ENCODE assay signal across 7 cellular contexts in the genomic region with DNA sequence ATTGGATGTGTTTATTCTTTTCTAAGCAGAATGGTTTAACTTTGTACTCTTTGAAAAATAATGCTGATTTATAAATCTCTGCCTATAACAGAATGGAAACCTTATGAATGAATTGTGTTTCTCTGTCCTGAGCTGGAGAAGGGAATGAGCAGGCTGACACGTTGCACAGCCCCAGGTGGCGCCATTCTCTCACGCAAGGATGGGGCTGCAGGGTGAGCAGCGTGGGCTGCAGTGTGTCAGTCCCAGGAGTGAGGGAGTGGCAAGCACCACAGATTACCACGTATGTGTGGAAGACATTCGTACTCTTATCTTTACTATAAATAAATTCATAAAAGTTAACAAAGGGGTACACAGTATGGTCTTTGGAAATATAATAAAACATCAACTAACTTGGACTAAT. TPM values are rescaled to one million over a fixed set of nuclear protein-coding genes. Genes with fewer than 3 reads are reported as not detected.
DNase-seq lines count a peak whose midpoint lies in the region; ATAC-seq and TF ChIP-seq lines count a peak whose summit lies in the region.

No MANE protein-coding gene starts in this region.

- no peak overlapping the region for H3K27ac ChIP-seq in neural cell (ENCODE audit: low read length)

- H3K27me3 ChIP-seq in neural cell (ENCODE audit: insufficient read depth, low read depth, low read length), result no peaks in the 10 kb centered on the region

- peak; percentile 76 for ATAC-seq in esophagus mucosa
- no peak for ATAC-seq in HG03342 (IDR thresholded peaks at IDR 0.05; ENCODE audit: unreplicated experiment)

- H3K4me3 Mint-ChIP-seq in T-helper 2 cell treated with Interferon-gamma antibody and Interleukin-4, amounts not matched to agents 5 μg/mL and 100 μg/mL, for 36 hours, result no peak overlapping the region

- no peaks in the 10 kb centered on the region for H4K20me1 ChIP-seq in neural cell (ENCODE audit: insufficient read depth)

- in situ Hi-C loops in G401 (cut with HindIII; ENCODE audit: low sequenced_read_pairs), result no loop called here

- H3K4me3 ChIP-seq in neural cell (ENCODE audit: low read length), result no peak overlapping the region

- no peak overlapping the region for H2AFZ ChIP-seq in neural cell (ENCODE audit: low read depth, low read length)

- H3K9me3 Mint-ChIP-seq in T-helper 2 cell treated with Interferon-gamma antibody and Interleukin-4, amounts not matched to agents 5 μg/mL and 100 μg/mL, for 36 hours, result no peaks in the 10 kb centered on the region

- TF ChIP-seq RAD21 in neural cell (conservative IDR thresholded peaks at IDR 0.05), result peak; percentile 74

- H3K27me3 Mint-ChIP-seq in T-helper 2 cell treated with Interferon-gamma antibody and Interleukin-4, amounts not matched to agents 5 μg/mL and 100 μg/mL, for 36 hours (ENCODE audit: low read depth), result no peaks in the 10 kb centered on the region

- TF ChIP-seq CTCF in neural cell (IDR thresholded peaks at IDR 0.05; ENCODE audit: poor library complexity, severe bottlenecking), result peak; percentile 69

- no peaks in the 10 kb centered on the region for H3K79me2 ChIP-seq in neural cell (replicated peaks; ENCODE audit: insufficient read depth, low read length)

- no peaks in the 10 kb centered on the region for H3K9me2 ChIP-seq in neural cell (ENCODE audit: insufficient read depth, low read length)

- H3K9ac ChIP-seq in neural cell (ENCODE audit: low read length), result no peak overlapping the region

- H3K36me3 ChIP-seq in neural cell (ENCODE audit: insufficient read depth, low read length), result no peaks in the 10 kb centered on the region

- no peaks in the 10 kb centered on the region for H3F3A ChIP-seq in neural cell (ENCODE audit: insufficient read depth, low read length, poor library complexity, severe bottlenecking)

- peak; percentile 19 for DNase-seq in G401 (ENCODE audit: low spot score)
- DNase-seq in HT-29 (ENCODE audit: low spot score), result peak; percentile 51
- DNase-seq in RPMI7951 (ENCODE audit: low read depth), result peak; percentile 33
- DNase-seq in T-helper 2 cell treated with Interferon-gamma antibody and Interleukin-4, amounts not matched to agents 5 μg/mL and 100 μg/mL, for 36 hours (ENCODE audit: low spot score), result no peak

- no peaks in the 10 kb centered on the region for H3K9me3 ChIP-seq in neural cell (ENCODE audit: low read length)

- no peak overlapping the region for H3K27ac Mint-ChIP-seq in T-helper 2 cell treated with Interferon-gamma antibody and Interleukin-4, amounts not matched to agents 5 μg/mL and 100 μg/mL, for 36 hours

- no peak overlapping the region for H3K4me2 ChIP-seq in neural cell (ENCODE audit: low read length)

- H3K4me1 Mint-ChIP-seq in T-helper 2 cell treated with Interferon-gamma antibody and Interleukin-4, amounts not matched to agents 5 μg/mL and 100 μg/mL, for 36 hours (ENCODE audit: low read depth), result peaks cover 3% of the 10 kb centered on the region

- TF ChIP-seq EP300 in neural cell (conservative IDR thresholded peaks at IDR 0.05; ENCODE audit: poor library complexity, severe bottlenecking), result no peak

- peaks cover 33% of the 10 kb centered on the region for H3K36me3 Mint-ChIP-seq in T-helper 2 cell treated with Interferon-gamma antibody and Interleukin-4, amounts not matched to agents 5 μg/mL and 100 μg/mL, for 36 hours (ENCODE audit: low read depth)

TF ChIP-seq in neural cell, 6 proteins besides CTCF, POLR2A, EP300 and RAD21:
- peak; percentile 81 for TF ChIP-seq SMC3 (conservative IDR thresholded peaks at IDR 0.05; ENCODE audit: poor library complexity)
- no peak for TF ChIP-seq EZH2 (IDR thresholded peaks at IDR 0.05; ENCODE audit: borderline replicate concordance, insufficient read depth, low read length, poor library complexity, severe bottlenecking)
TF ChIP-seq in neural cell: peak in this region for 1.

RNA-seq across cellular contexts. Expression of a gene that starts 33.4 kb away (rescaled TPM):
- 17.6 and 19.8 TPM in 2 replicates for total RNA-seq in G401 (2014; rRNA removed; shearing (Covaris generic))
- 5.3 and 7.5 TPM in 2 replicates for total RNA-seq in HT-29 (2014; rRNA removed; shearing (Covaris generic))
- total RNA-seq in RPMI7951 (2014; rRNA removed; shearing (Covaris generic)), result 9.3 and 12.9 TPM in 2 replicates
- total RNA-seq in esophagus mucosa, result 9.7 TPM
- 13.9 and 14.3 TPM in 2 replicates for polyA plus RNA-seq in neural cell
- polyA minus RNA-seq in neural cell, result 14.1 and 15.0 TPM in 2 replicates
